Comparison of ENCODE assay signal across 15 cellular contexts in genomic region chr12:50745861-50746260, GRCh38. TPM values are rescaled to one million over a fixed set of nuclear protein-coding genes. Genes with fewer than 3 reads are reported as not detected.
A peak's percentile ranks its signal among the peaks of the same experiment; 100 is the strongest.
DNase-seq lines count a peak whose midpoint lies in the region; ATAC-seq and TF ChIP-seq lines count a peak whose summit lies in the region.
"Had no signal": no experiment of that assay in that cellular context is flagged by ENCODE, and none has a peak within 500 bp of the region (broad histone marks: within the 10 kb centered on the region; RNA-seq: fewer than 3 reads in every experiment).

No MANE protein-coding gene starts in this region.

- TF ChIP-seq CTCF in lung (IDR thresholded peaks at IDR 0.05; ENCODE audit: control extremely low read depth, extremely low read depth) (no peak), omental fat pad (IDR thresholded peaks at IDR 0.05) (no peak)

- no peaks in the 10 kb centered on the region for H3K4me1 ChIP-seq in lung (ENCODE audit: control insufficient read depth in 2 of 2, insufficient read depth in 2 of 2, low read length in 2 of 2)

- peak; percentile 70 to 77 for DNase-seq in AML-193 (lab: John Stamatoyannopoulos, UW)
- DNase-seq in MV-4-11 (lab: John Stamatoyannopoulos, UW): peak; percentile 5
- peak; percentile 70 for DNase-seq in SKM-1 treated with dmso at 0.1 percent for 144 hours (lab: John Stamatoyannopoulos, UW; ENCODE audit: unreplicated experiment)
- DNase-seq in lung (ENCODE audit: low spot score): no peak
- no peak for DNase-seq in left cardiac atrium
- DNase-seq in omental fat pad (ENCODE audit: low spot score): no peak
- DNase-seq: C1 segment of cervical spinal cord; NCI-H1436; NCI-H2029; NCI-H2171 treated with DMSO at 0.1 percent for 48 hours; NCI-H446 treated with DMSO at 0.1 percent for 48 hours; NK-92 treated with Interleukin-12 subunit alpha and Interleukin-12 subunit beta, amount 100 ng/mL, for 24 hours had no signal

- H3K4me3 ChIP-seq in lung: no peak overlapping the region

- no peak overlapping the region for H3K27ac ChIP-seq in lung (ENCODE audit: low read depth in 1 of 2, low read length in 1 of 2)

- 35 to 65% methylated on average over 4 of the region's 4 CpGs for WGBS in lung, 2 donors

- TF ChIP-seq POLR2A in GM18505 (IDR thresholded peaks at IDR 0.05; ENCODE audit: borderline replicate concordance, extremely low read depth, insufficient read depth, insufficient read length): no peak

- ATAC-seq in lung (ENCODE audit: insufficient read depth, low FRiP score) (peak; percentile 41), HG02588 (IDR thresholded peaks at IDR 0.05; ENCODE audit: unreplicated experiment) (no peak), left cardiac atrium (no peak), omental fat pad (ENCODE audit: low FRiP score) (no peak), GM18505 (IDR thresholded peaks at IDR 0.05; ENCODE audit: unreplicated experiment) (no peak)
- ATAC-seq: Panc1 had no signal

- H3K9me3 ChIP-seq in lung (ENCODE audit: control insufficient read depth in 2 of 2, insufficient read depth in 1 of 2, low read length in 1 of 2): no peaks in the 10 kb centered on the region

- H3K36me3 ChIP-seq in lung (ENCODE audit: control insufficient read depth in 2 of 2, insufficient read depth in 2 of 2, low read length in 2 of 2): peaks cover 26 to 30% of the 10 kb centered on the region in 2 donors

- H3K27me3 ChIP-seq in lung (ENCODE audit: control insufficient read depth, insufficient read depth): no peaks in the 10 kb centered on the region

- intact Hi-C loops in left cardiac atrium (cut with DNase I): no loop called here

RNA-seq across cellular contexts. Expression of gene ATF1, which starts 18.0 kb away (rescaled TPM):
- total RNA-seq in lung (10 to 100 TPM; 28.5 to 54.1 TPM), left cardiac atrium (10 to 100 TPM; 23.2 to 26.0 TPM), omental fat pad (10 to 100 TPM; 17.0 to 23.3 (median 18.1) TPM)
- 10 to 100 TPM in 1 of 2 donors, 1 to 10 TPM in 1; 7.7 to 16.1 TPM for polyA plus RNA-seq in lung

Comparison
In these comparisons a context has a peak if more than half of its experiments do, and no peak if none do; other contexts are left out.
1. DNase-seq: peak in AML-193 (2 of 2), MV-4-11 (single experiment) and SKM-1 treated with dmso at 0.1 percent for 144 hours (single experiment); none in lung (single experiment), left cardiac atrium (single experiment) and omental fat pad (single experiment).